12 cellular contexts compared by ENCODE assay signal in the genomic region with DNA sequence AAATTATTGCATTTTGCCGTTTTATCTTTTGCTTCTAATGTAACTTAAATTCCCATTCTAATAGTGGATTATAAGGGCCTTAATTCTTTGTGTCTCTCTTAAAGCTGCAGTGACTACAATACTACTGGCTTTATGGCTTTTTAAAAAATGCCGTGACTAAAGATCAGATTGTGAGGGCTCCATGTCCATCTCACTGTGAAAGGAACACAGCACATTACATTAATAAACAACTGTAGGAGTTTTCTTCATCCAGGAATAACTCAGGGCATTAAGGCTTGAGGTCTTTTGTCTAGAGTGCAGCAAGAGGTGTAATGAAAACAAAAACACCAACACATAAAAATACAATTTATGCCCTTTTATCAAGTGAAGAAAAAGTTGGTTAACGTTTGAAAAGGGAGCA.
"Had no signal": no experiment of that assay in that cellular context is flagged by ENCODE, and none has a peak within 500 bp of the region (broad histone marks: within the 10 kb centered on the region; RNA-seq: fewer than 3 reads in every experiment).

No MANE protein-coding gene starts in this region.

- H3K36me3 ChIP-seq: upper lobe of left lung had no signal

- H2AFZ ChIP-seq: hepatocyte had no signal

- H3K9me3 ChIP-seq: neutrophil, upper lobe of left lung had no signal

- DNase-seq: activated effector memory CD4-positive, alpha-beta T cell treated with Interleukin-2 at 50 U/mL for 16 hours; activated T-cell treated with anti-CD3 and anti-CD28 coated beads, Interleukin-2, amount 50 U/mL, for 24 hours; cortex of kidney; effector memory CD4-positive, alpha-beta T cell; left ventricle myocardium superior; mesenchymal stem cell; right cardiac atrium; small intestine; upper lobe of left lung had no signal

- H3K27ac ChIP-seq: epithelial cell of prostate, hepatocyte, neutrophil, upper lobe of left lung had no signal

- H3K4me3 ChIP-seq: hepatocyte, upper lobe of left lung had no signal

- ATAC-seq: left ventricle myocardium superior, right cardiac atrium had no signal

- H3K4me2 ChIP-seq: hepatocyte had no signal

- H3K27me3 ChIP-seq: neutrophil, upper lobe of left lung had no signal
